ENCODE assay signal across 1 cellular context in the genomic region with DNA sequence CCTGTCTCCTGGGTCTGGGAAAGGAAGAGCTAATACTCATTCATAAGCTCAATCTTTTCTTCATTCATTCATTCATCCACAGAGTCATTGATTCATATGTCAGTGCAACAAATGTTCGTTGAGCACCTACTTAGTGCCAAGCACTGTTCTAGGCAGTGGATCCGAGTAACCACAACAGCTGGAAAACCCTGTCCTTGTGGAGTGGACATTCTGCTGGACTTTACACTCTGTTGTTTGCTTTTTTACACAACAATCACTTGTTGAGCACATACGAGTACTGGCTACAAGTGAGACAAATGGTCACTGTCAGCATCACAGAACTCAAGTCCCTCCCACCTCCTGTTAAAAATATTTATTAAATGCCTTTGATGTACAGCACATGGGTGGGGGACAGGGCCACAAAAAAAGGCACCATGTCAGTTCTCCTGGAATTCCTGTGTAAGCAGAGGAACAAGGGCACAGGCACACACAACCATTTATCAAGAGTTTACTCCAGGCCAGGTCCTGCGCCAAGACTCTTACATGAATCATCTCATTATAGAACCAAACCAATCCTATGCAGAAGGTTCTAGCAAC.
TF ChIP-seq lines count a peak whose summit lies in the region.

No MANE protein-coding gene starts in this region.

TF ChIP-seq in HepG2, 621 proteins besides CTCF, POLR2A, EP300 and RAD21 (continued from another document and continues in another):
- TF ChIP-seq CEBPZ (IDR thresholded peaks at IDR 0.05; ENCODE audit: low read length) (no peak), ZNF224 (CRISPR knock-in tag; IDR thresholded peaks at IDR 0.05) (peak; percentile 71; the same call in 1 of the 2 replicates), ZNF709 (CRISPR knock-in tag; IDR thresholded peaks at IDR 0.05) (peak; percentile 89; the same call in 1 of the 2 replicates), MED8 (CRISPR knock-in tag; IDR thresholded peaks at IDR 0.05; ENCODE audit: insufficient replicate concordance) (peak; percentile 79), CSRNP2 (CRISPR knock-in tag; conservative IDR thresholded peaks at IDR 0.05; ENCODE audit: low read depth) (no peak), ZBTB8A (CRISPR knock-in tag; IDR thresholded peaks at IDR 0.05; ENCODE audit: borderline replicate concordance, low read depth) (peak; percentile 33; the same call in 1 of the 2 replicates), HMG20A (CRISPR knock-in tag; IDR thresholded peaks at IDR 0.05; ENCODE audit: borderline replicate concordance) (peak; percentile 99), EED (CRISPR knock-in tag; IDR thresholded peaks at IDR 0.05) (no peak), PHF20 (CRISPR knock-in tag; IDR thresholded peaks at IDR 0.05) (peak; percentile 40; the same call in 1 of the 2 replicates), DNMT3B (CRISPR knock-in tag; conservative IDR thresholded peaks at IDR 0.05) (peak; percentile 79), ZNF552 (CRISPR knock-in tag; IDR thresholded peaks at IDR 0.05; ENCODE audit: borderline replicate concordance) (0 out of 2 replicates have a peak, but pooled peaks have one; percentile 23), SMARCC2 (IDR thresholded peaks at IDR 0.05) (peak; percentile 82), RARA (CRISPR knock-in tag; IDR thresholded peaks at IDR 0.05) (peak; percentile 95), ZNF44 (CRISPR knock-in tag; IDR thresholded peaks at IDR 0.05) (peak; percentile 70; the same call in 1 of the 2 replicates), GABPA (IDR thresholded peaks at IDR 0.05; ENCODE audit: low read depth, low read length) (no peak), GABPA (CRISPR knock-in tag; IDR thresholded peaks at IDR 0.05; ENCODE audit: low read depth) (peak; percentile 75), NR2F2 (IDR thresholded peaks at IDR 0.05; ENCODE audit: borderline replicate concordance, low read depth) (peak; percentile 88), HDAC2 (CRISPR knock-in tag; IDR thresholded peaks at IDR 0.05) (peak; percentile 100), KLF11 (CRISPR knock-in tag; IDR thresholded peaks at IDR 0.05) (peak; percentile 86), PAWR (CRISPR knock-in tag; IDR thresholded peaks at IDR 0.05; ENCODE audit: borderline replicate concordance) (no peak), ZNF3 (CRISPR knock-in tag; IDR thresholded peaks at IDR 0.05) (peak; percentile 94), E2F5 (CRISPR knock-in tag; conservative IDR thresholded peaks at IDR 0.05) (no peak), ZBTB26 (CRISPR knock-in tag; IDR thresholded peaks at IDR 0.05; ENCODE audit: borderline replicate concordance) (no peak), MXD3 (CRISPR knock-in tag; IDR thresholded peaks at IDR 0.05) (no peak), SOX6 (IDR thresholded peaks at IDR 0.05) (no peak), SOX6 (CRISPR knock-in tag; IDR thresholded peaks at IDR 0.05) (peak; percentile 100), NCOA5 (CRISPR knock-in tag; IDR thresholded peaks at IDR 0.05) (no peak), ZSCAN25 (CRISPR knock-in tag; IDR thresholded peaks at IDR 0.05) (peak; percentile 90), ZKSCAN1 (IDR thresholded peaks at IDR 0.05; ENCODE audit: low read length) (peak; percentile 88), ATF1 (CRISPR knock-in tag; IDR thresholded peaks at IDR 0.05) (peak; percentile 85), ZNF264 (CRISPR knock-in tag; IDR thresholded peaks at IDR 0.05) (peak; percentile 92), ZNF143 (CRISPR knock-in tag; IDR thresholded peaks at IDR 0.05) (no peak), HIC2 (CRISPR knock-in tag; IDR thresholded peaks at IDR 0.05; ENCODE audit: low read depth) (peak; percentile 96), SATB2 (CRISPR knock-in tag; IDR thresholded peaks at IDR 0.05) (no peak)
- TF ChIP-seq, protein P1, sequence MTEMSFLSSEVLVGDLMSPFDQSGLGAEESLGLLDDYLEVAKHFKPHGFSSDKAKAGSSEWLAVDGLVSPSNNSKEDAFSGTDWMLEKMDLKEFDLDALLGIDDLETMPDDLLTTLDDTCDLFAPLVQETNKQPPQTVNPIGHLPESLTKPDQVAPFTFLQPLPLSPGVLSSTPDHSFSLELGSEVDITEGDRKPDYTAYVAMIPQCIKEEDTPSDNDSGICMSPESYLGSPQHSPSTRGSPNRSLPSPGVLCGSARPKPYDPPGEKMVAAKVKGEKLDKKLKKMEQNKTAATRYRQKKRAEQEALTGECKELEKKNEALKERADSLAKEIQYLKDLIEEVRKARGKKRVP (CRISPR knock-in tag; IDR thresholded peaks at IDR 0.05) = peak in 1 of 2 experiments; percentile 89; a peak in 1 of 4 replicates
- TF ChIP-seq, protein P2, sequence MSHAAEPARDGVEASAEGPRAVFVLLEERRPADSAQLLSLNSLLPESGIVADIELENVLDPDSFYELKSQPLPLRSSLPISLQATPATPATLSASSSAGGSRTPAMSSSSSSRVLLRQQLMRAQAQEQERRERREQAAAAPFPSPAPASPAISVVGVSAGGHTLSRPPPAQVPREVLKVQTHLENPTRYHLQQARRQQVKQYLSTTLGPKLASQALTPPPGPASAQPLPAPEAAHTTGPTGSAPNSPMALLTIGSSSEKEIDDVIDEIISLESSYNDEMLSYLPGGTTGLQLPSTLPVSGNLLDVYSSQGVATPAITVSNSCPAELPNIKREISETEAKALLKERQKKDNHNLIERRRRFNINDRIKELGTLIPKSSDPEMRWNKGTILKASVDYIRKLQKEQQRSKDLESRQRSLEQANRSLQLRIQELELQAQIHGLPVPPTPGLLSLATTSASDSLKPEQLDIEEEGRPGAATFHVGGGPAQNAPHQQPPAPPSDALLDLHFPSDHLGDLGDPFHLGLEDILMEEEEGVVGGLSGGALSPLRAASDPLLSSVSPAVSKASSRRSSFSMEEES (CRISPR knock-in tag; IDR thresholded peaks at IDR 0.05) = peak; percentile 90
- TF ChIP-seq, protein P3, sequence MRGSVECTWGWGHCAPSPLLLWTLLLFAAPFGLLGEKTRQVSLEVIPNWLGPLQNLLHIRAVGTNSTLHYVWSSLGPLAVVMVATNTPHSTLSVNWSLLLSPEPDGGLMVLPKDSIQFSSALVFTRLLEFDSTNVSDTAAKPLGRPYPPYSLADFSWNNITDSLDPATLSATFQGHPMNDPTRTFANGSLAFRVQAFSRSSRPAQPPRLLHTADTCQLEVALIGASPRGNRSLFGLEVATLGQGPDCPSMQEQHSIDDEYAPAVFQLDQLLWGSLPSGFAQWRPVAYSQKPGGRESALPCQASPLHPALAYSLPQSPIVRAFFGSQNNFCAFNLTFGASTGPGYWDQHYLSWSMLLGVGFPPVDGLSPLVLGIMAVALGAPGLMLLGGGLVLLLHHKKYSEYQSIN (CRISPR knock-in tag; IDR thresholded peaks at IDR 0.05; ENCODE audit: borderline replicate concordance) = no peak
- TF ChIP-seq, protein P4, sequence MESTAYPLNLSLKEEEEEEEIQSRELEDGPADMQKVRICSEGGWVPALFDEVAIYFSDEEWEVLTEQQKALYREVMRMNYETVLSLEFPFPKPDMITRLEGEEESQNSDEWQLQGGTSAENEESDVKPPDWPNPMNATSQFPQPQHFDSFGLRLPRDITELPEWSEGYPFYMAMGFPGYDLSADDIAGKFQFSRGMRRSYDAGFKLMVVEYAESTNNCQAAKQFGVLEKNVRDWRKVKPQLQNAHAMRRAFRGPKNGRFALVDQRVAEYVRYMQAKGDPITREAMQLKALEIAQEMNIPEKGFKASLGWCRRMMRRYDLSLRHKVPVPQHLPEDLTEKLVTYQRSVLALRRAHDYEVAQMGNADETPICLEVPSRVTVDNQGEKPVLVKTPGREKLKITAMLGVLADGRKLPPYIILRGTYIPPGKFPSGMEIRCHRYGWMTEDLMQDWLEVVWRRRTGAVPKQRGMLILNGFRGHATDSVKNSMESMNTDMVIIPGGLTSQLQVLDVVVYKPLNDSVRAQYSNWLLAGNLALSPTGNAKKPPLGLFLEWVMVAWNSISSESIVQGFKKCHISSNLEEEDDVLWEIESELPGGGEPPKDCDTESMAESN (CRISPR knock-in tag; conservative IDR thresholded peaks at IDR 0.05) = peak; percentile 99
- TF ChIP-seq, protein P5, sequence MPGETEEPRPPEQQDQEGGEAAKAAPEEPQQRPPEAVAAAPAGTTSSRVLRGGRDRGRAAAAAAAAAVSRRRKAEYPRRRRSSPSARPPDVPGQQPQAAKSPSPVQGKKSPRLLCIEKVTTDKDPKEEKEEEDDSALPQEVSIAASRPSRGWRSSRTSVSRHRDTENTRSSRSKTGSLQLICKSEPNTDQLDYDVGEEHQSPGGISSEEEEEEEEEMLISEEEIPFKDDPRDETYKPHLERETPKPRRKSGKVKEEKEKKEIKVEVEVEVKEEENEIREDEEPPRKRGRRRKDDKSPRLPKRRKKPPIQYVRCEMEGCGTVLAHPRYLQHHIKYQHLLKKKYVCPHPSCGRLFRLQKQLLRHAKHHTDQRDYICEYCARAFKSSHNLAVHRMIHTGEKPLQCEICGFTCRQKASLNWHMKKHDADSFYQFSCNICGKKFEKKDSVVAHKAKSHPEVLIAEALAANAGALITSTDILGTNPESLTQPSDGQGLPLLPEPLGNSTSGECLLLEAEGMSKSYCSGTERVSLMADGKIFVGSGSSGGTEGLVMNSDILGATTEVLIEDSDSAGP (CRISPR knock-in tag; IDR thresholded peaks at IDR 0.05; ENCODE audit: borderline replicate concordance) = peak; percentile 50; the same call in 1 of the 2 replicates
